Comparison of ENCODE assay signal across 17 cellular contexts in genomic region chr16:17162560-17162959, GRCh38.
"Had no signal": no experiment of that assay in that cellular context is flagged by ENCODE, and none has a peak within 500 bp of the region (broad histone marks: within the 10 kb centered on the region; RNA-seq: fewer than 3 reads in every experiment).

No MANE protein-coding gene starts in this region.

- DNase-seq: activated CD4-positive, alpha-beta T cell treated with anti-CD3 and anti-CD28 coated beads, Interleukin-2, amount 10 ng/mL, durations not matched to agents 24 days and 14 days; activated CD8-positive, alpha-beta T cell treated with anti-CD3 and anti-CD28 coated beads for 36 hours; activated naive CD4-positive, alpha-beta T cell treated with anti-CD3 and anti-CD28 coated beads for 36 hours; activated T-cell treated with anti-CD3 and anti-CD28 coated beads, Interleukin-2, amount 50 U/mL, for 1 hour; anterior cingulate cortex; brain microvascular endothelial cell; central memory CD4-positive, alpha-beta T cell; endodermal cell; gastrocnemius medialis; heart right ventricle; mesenchymal stem cell; mucosa of descending colon; naive B cell; stimulated activated CD4-positive, alpha-beta T cell treated with anti-CD3 and anti-CD28 coated beads, Interleukin-4, amount 100 ng/mL, for 4 hours; stimulated activated naive B cell treated with anti-CD40 and anti-IgM and Interleukin-4, amounts not matched to agents 10 μg/mL and 1 μg/mL and 100 μg/mL, for 72 hours had no signal

- H3K9me3 Mint-ChIP-seq: activated CD4-positive, alpha-beta T cell treated with anti-CD3 and anti-CD28 coated beads, Interleukin-2, amount 10 ng/mL, durations not matched to agents 24 days and 14 days; activated CD8-positive, alpha-beta T cell treated with anti-CD3 and anti-CD28 coated beads for 36 hours; activated naive CD4-positive, alpha-beta T cell treated with anti-CD3 and anti-CD28 coated beads for 36 hours; endodermal cell; T-helper 2 cell treated with Interferon-gamma antibody and Interleukin-4, amounts not matched to agents 5 μg/mL and 100 μg/mL, for 36 hours had no signal

- ATAC-seq: activated CD8-positive, alpha-beta T cell treated with anti-CD3 and anti-CD28 coated beads for 36 hours; gastrocnemius medialis; heart right ventricle; mucosa of descending colon; sciatic nerve; stimulated activated naive B cell treated with anti-CD40 and anti-IgM and Interleukin-4, amounts not matched to agents 10 μg/mL and 1 μg/mL and 100 μg/mL, for 72 hours had no signal

- H3K27me3 Mint-ChIP-seq: activated CD4-positive, alpha-beta T cell treated with anti-CD3 and anti-CD28 coated beads, Interleukin-2, amount 10 ng/mL, durations not matched to agents 24 days and 14 days; activated CD8-positive, alpha-beta T cell treated with anti-CD3 and anti-CD28 coated beads for 36 hours; naive B cell; stimulated activated naive B cell treated with anti-CD40 and anti-IgM and Interleukin-4, amounts not matched to agents 10 μg/mL and 1 μg/mL and 100 μg/mL, for 72 hours had no signal

- H3K4me1 Mint-ChIP-seq: activated CD4-positive, alpha-beta T cell treated with anti-CD3 and anti-CD28 coated beads, Interleukin-2, amount 10 ng/mL, durations not matched to agents 24 days and 14 days had no signal

- H3K4me3 Mint-ChIP-seq: activated CD4-positive, alpha-beta T cell treated with anti-CD3 and anti-CD28 coated beads, Interleukin-2, amount 10 ng/mL, durations not matched to agents 24 days and 14 days; activated CD8-positive, alpha-beta T cell treated with anti-CD3 and anti-CD28 coated beads for 36 hours; activated naive CD4-positive, alpha-beta T cell treated with anti-CD3 and anti-CD28 coated beads for 36 hours; endodermal cell; stimulated activated naive B cell treated with anti-CD40 and anti-IgM and Interleukin-4, amounts not matched to agents 10 μg/mL and 1 μg/mL and 100 μg/mL, for 72 hours; T-helper 2 cell treated with Interferon-gamma antibody and Interleukin-4, amounts not matched to agents 5 μg/mL and 100 μg/mL, for 36 hours had no signal

- H3K27ac Mint-ChIP-seq: activated CD4-positive, alpha-beta T cell treated with anti-CD3 and anti-CD28 coated beads, Interleukin-2, amount 10 ng/mL, durations not matched to agents 24 days and 14 days; activated CD8-positive, alpha-beta T cell treated with anti-CD3 and anti-CD28 coated beads for 36 hours; activated naive CD4-positive, alpha-beta T cell treated with anti-CD3 and anti-CD28 coated beads for 36 hours; endodermal cell; T-helper 2 cell treated with Interferon-gamma antibody and Interleukin-4, amounts not matched to agents 5 μg/mL and 100 μg/mL, for 36 hours had no signal
